Comparison of ENCODE assay signal across 10 cellular contexts in the genomic region with DNA sequence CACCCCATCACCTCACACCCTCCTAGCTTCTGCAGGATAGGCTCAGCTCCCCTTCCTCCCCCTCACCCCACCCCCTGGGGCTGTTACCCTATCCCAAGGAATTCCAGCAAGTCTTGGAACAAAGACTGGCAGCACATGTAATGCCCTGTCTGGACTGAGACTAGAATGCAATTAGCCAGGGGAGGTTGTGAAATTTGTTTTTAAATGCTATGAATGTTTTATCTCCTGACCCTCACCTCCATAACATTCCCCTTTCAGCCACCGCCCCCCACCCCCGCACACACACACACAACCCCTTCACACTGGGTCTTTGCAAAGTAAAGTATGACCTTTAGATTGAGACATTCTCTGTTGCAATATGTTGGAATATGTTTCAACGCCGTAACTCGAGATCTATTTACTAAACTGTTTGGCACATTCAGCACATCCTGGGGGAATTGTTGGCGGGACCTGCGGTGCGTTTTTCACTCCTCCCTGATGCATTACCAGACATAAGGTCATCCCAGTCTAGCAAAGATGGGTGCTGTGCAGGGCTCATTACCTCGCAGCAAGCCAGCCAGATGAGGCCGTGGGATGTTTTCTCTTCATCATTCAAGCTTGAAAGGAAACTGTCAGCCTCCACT.
DNase-seq lines count a peak whose midpoint lies in the region; FAIRE-seq and TF ChIP-seq lines count a peak whose summit lies in the region.
"Had no signal": no experiment of that assay in that cellular context is flagged by ENCODE, and none has a peak within 500 bp of the region (broad histone marks: within the 10 kb centered on the region; RNA-seq: fewer than 3 reads in every experiment).

No MANE protein-coding gene starts in this region.

- no peaks in the 10 kb centered on the region for H3K4me1 ChIP-seq in A673 (ENCODE audit: insufficient read depth, low read length, poor library complexity, severe bottlenecking)
- H3K4me1 ChIP-seq: Peyer's patch had no signal

- no peak for FAIRE-seq in GM12892 (lab: Jason Lieb, UNC)

- no TSS peak for BruUV-seq in A673 (replicated peaks; lab: Mats Ljungman, UMichigan)

- POLR2A ChIA-PET in A673 (lab: Charles Lee; ENCODE audit: low non-redundant PET), result no interaction called here

- no peaks in the 10 kb centered on the region for H3K36me3 ChIP-seq in A673 (ENCODE audit: insufficient read depth, low read length, poor library complexity, severe bottlenecking)
- H3K36me3 ChIP-seq: BLaER1 treated with 17β-estradiol and CSF1 and Interleukin-3, amounts not matched to agents 10 nM and 100 nM; Peyer's patch had no signal

- H3K4me3 ChIP-seq in A673 (ENCODE audit: low read depth, low read length, poor library complexity, severe bottlenecking) (no peak overlapping the region), epithelial cell of proximal tubule (ENCODE audit: low read depth, low read length) (no peak overlapping the region)
- H3K4me3 ChIP-seq: BLaER1 treated with 17β-estradiol and CSF1 and Interleukin-3, amounts not matched to agents 10 nM and 100 nM; Peyer's patch had no signal

- intact Hi-C loops in A673 (cut with micrococcal nuclease; ENCODE audit: unreplicated experiment), result no loop called here

- CTCF ChIA-PET in A673 (lab: Charles Lee), result no interaction called here

- peaks cover 29% of the 10 kb centered on the region for H3K27me3 ChIP-seq in A673 (replicated peaks; ENCODE audit: insufficient read depth, low read depth, low read length, poor library complexity)
- H3K27me3 ChIP-seq: BLaER1 treated with 17β-estradiol and CSF1 and Interleukin-3, amounts not matched to agents 10 nM and 100 nM; Peyer's patch had no signal

- DNase-seq in A673 (ENCODE audit: low spot score) (peak; percentile 4), NCI-H2107 (lab: John Stamatoyannopoulos, UW) (peak; percentile 54), epithelial cell of proximal tubule (ENCODE audit: low read depth) (peak; percentile 72), myocyte (ENCODE audit: low read depth) (peak; percentile 26), NOMO-1 (lab: John Stamatoyannopoulos, UW; ENCODE audit: unreplicated experiment in 2 of 2) (no peak), HT-29 (ENCODE audit: low spot score) (no peak), dermis blood vessel endothelial cell (no peak), GM12892 (ENCODE audit: insufficient read length) (no peak)

- TF ChIP-seq CTCF in A673 (conservative IDR thresholded peaks at IDR 0.05; ENCODE audit: low read depth, low read length) (no peak), epithelial cell of proximal tubule (conservative IDR thresholded peaks at IDR 0.05; ENCODE audit: low read depth, low read length) (no peak)

- no peak for TF ChIP-seq POLR2A in GM12892 (IDR thresholded peaks at IDR 0.05; ENCODE audit: low read depth, low read length)

- H3K9me3 ChIP-seq in A673 (ENCODE audit: low read depth, low read length, poor library complexity, severe bottlenecking), result no peaks in the 10 kb centered on the region
- H3K9me3 ChIP-seq: BLaER1 treated with 17β-estradiol and CSF1 and Interleukin-3, amounts not matched to agents 10 nM and 100 nM; Peyer's patch had no signal

- no peak overlapping the region for H3K27ac ChIP-seq in A673 (ENCODE audit: low read depth, low read length, poor library complexity, severe bottlenecking)
- H3K27ac ChIP-seq: BLaER1 treated with 17β-estradiol and CSF1 and Interleukin-3, amounts not matched to agents 10 nM and 100 nM had no signal

Comparison
In these comparisons a context has a peak if more than half of its experiments do, and no peak if none do; other contexts are left out.
1. DNase-seq: peak in A673 (single experiment), NCI-H2107 (single experiment), epithelial cell of proximal tubule (single experiment) and myocyte (single experiment); none in NOMO-1 (0 of 2), HT-29 (single experiment), dermis blood vessel endothelial cell (single experiment) and GM12892 (single experiment).